In genomic region chr13:61024046-61024445, GRCh38 we compare ENCODE assay signal across 18 cellular contexts.
"Had no signal": no experiment of that assay in that cellular context is flagged by ENCODE, and none has a peak within 500 bp of the region (broad histone marks: within the 10 kb centered on the region; RNA-seq: fewer than 3 reads in every experiment).

No MANE protein-coding gene starts in this region.

- DNase-seq: dermis blood vessel endothelial cell; erythroblast; foreskin keratinocyte; left lung; lower lobe of right lung; mesenchymal stem cell; naive B cell; occipital lobe; pancreas; sigmoid colon; stimulated activated CD4-positive, alpha-beta T cell treated with anti-CD3 and anti-CD28 coated beads, Interleukin-2, amount 100 ng/mL, for 24 hours; stimulated activated naive CD4-positive, alpha-beta T cell; tibial artery; upper lobe of left lung; uterus had no signal

- H3K4me1 ChIP-seq: foreskin keratinocyte, left lung, lower lobe of right lung, pancreas, prostate gland, right atrium auricular region, sigmoid colon, tibial artery, upper lobe of left lung, uterus had no signal

- H3K4me3 ChIP-seq: left lung, lower lobe of right lung, pancreas, prostate gland, right atrium auricular region, sigmoid colon, skin epidermis, tibial artery, upper lobe of left lung, uterus had no signal

- H3K27me3 ChIP-seq: foreskin keratinocyte, left lung, pancreas, right atrium auricular region, sigmoid colon, tibial artery, upper lobe of left lung, uterus had no signal

- ATAC-seq: foreskin keratinocyte, left lung, lower lobe of right lung, pancreas had no signal

- H3K36me3 ChIP-seq: left lung, lower lobe of right lung, pancreas, prostate gland, right atrium auricular region, sigmoid colon, tibial artery, upper lobe of left lung, uterus had no signal

- H3K27ac ChIP-seq: foreskin keratinocyte, left lung, lower lobe of right lung, pancreas, prostate gland, right atrium auricular region, sigmoid colon, skin epidermis, tibial artery, upper lobe of left lung, uterus had no signal

- H3K9me3 ChIP-seq: left lung, lower lobe of right lung, pancreas, prostate gland, right atrium auricular region, sigmoid colon, tibial artery, upper lobe of left lung, uterus had no signal
